In genomic region chr3:129195731-129196256, GRCh38 we compare ENCODE assay signal across 8 cellular contexts. TPM values are rescaled to one million over a fixed set of nuclear protein-coding genes. Genes with fewer than 3 reads are reported as not detected.
DNase-seq lines count a peak whose midpoint lies in the region; FAIRE-seq and TF ChIP-seq lines count a peak whose summit lies in the region.

No MANE protein-coding gene starts in this region.

- POLR2A ChIA-PET in CD8-positive, alpha-beta memory T cell (lab: Charles Lee): no interaction called here
- POLR2A ChIA-PET in endothelial cell of umbilical vein (lab: Charles Lee): interaction anchor here (1.2 kb wide), 1 partner anchor 13 kb away, joined by 7 read pairs; the partner anchor contains the start of gene CNBP

- peak; percentile 88 for FAIRE-seq in endothelial cell of umbilical vein (lab: Jason Lieb, UNC)
- no peak for FAIRE-seq in GM19239 (lab: Jason Lieb, UNC)

- H3K4me3 Mint-ChIP-seq in CD8-positive, alpha-beta memory T cell: no peak overlapping the region
- no peak overlapping the region for H3K4me3 Mint-ChIP-seq in progenitor cell of endocrine pancreas (ENCODE audit: low read depth)

- TF ChIP-seq CTCF in endothelial cell of umbilical vein (IDR thresholded peaks at IDR 0.05; ENCODE audit: extremely low read depth in 1 of 2, insufficient read depth in 1 of 2, low read depth in 1 of 2, low read length in 2 of 2) (no peak), progenitor cell of endocrine pancreas (IDR thresholded peaks at IDR 0.05; ENCODE audit: unreplicated experiment) (no peak)

- H3K4me1 ChIP-seq in CD8-positive, alpha-beta memory T cell (ENCODE audit: insufficient read depth, low read length): no peaks in the 10 kb centered on the region
- peaks cover 26% of the 10 kb centered on the region for H3K4me1 ChIP-seq in endothelial cell of umbilical vein (ENCODE audit: control insufficient read depth, extremely low read depth, insufficient read depth, low read length)
- no peaks in the 10 kb centered on the region for H3K4me1 ChIP-seq in mucosa of rectum (ENCODE audit: control insufficient read depth in 2 of 2, insufficient read depth in 2 of 2, low read length in 2 of 2)

- dilution Hi-C loops in endothelial cell of umbilical vein (cut with MboI; ENCODE audit: extremely low pct_ligation_motif_present, low sequenced_read_pairs): no loop called here

- CTCF ChIA-PET in CD8-positive, alpha-beta memory T cell (lab: Charles Lee): no interaction called here
- CTCF ChIA-PET in endothelial cell of umbilical vein (lab: Charles Lee): interaction anchor here (0.5 to 4.2 kb wide), 15 partner anchors 8 to 230 kb away, joined by 3 to 38 read pairs (median 5); partner anchors contain the start of gene CNBP

- TF ChIP-seq POLR2A in endothelial cell of umbilical vein (IDR thresholded peaks at IDR 0.05; ENCODE audit: low read depth, low read length): no peak

- no peaks in the 10 kb centered on the region for H3K9me3 ChIP-seq in CD8-positive, alpha-beta memory T cell (ENCODE audit: low read length)
- H3K9me3 ChIP-seq in endothelial cell of umbilical vein (replicated peaks; ENCODE audit: control insufficient read depth, insufficient read depth, low read length) (no peaks in the 10 kb centered on the region), mucosa of rectum (ENCODE audit: control insufficient read depth in 2 of 2, low read length in 2 of 2) (no peaks in the 10 kb centered on the region)

- no peak overlapping the region for H3K27ac Mint-ChIP-seq in CD8-positive, alpha-beta memory T cell
- no peak overlapping the region for H3K27ac Mint-ChIP-seq in progenitor cell of endocrine pancreas

- H3K9me1 ChIP-seq in endothelial cell of umbilical vein (replicated peaks; ENCODE audit: control insufficient read depth, extremely low read depth, insufficient read depth, low read length): no peaks in the 10 kb centered on the region

- no peaks in the 10 kb centered on the region for H3K27me3 ChIP-seq in CD8-positive, alpha-beta memory T cell (ENCODE audit: insufficient read depth, low read length, poor library complexity, severe bottlenecking)
- H3K27me3 ChIP-seq in endothelial cell of umbilical vein (ENCODE audit: control insufficient read depth in 2 of 2, insufficient read depth in 2 of 2, low read length in 2 of 2): no peaks in the 10 kb centered on the region
- H3K27me3 ChIP-seq in mucosa of rectum (ENCODE audit: control insufficient read depth in 2 of 2, insufficient read depth in 2 of 2, low read length in 2 of 2): no peaks in the 10 kb centered on the region

- H3K36me3 ChIP-seq in CD8-positive, alpha-beta memory T cell (ENCODE audit: insufficient read depth, low read length): no peaks in the 10 kb centered on the region
- no peaks in the 10 kb centered on the region for H3K36me3 ChIP-seq in endothelial cell of umbilical vein (ENCODE audit: control insufficient read depth in 2 of 2, extremely low read depth in 1 of 2, insufficient read depth in 2 of 2, low read length in 2 of 2)
- no peaks in the 10 kb centered on the region for H3K36me3 ChIP-seq in mucosa of rectum (ENCODE audit: control insufficient read depth in 2 of 2, insufficient read depth in 2 of 2, low read length in 2 of 2)

- H3K9ac ChIP-seq in endothelial cell of umbilical vein (replicated peaks; ENCODE audit: extremely low read depth, insufficient read depth, low read length) (peak overlapping the region; percentile 41), mucosa of rectum (ENCODE audit: low read depth in 1 of 2, low read length in 2 of 2) (peak overlapping the region in 1 of 2 donors; percentile 45)

- no peaks in the 10 kb centered on the region for H3K9me3 Mint-ChIP-seq in CD8-positive, alpha-beta memory T cell
- no peaks in the 10 kb centered on the region for H3K9me3 Mint-ChIP-seq in progenitor cell of endocrine pancreas (ENCODE audit: low read depth)

- H3K4me2 ChIP-seq in endothelial cell of umbilical vein (ENCODE audit: insufficient read depth, low read length): peak overlapping the region; percentile 84

- no peak overlapping the region for H3K4me3 ChIP-seq in CD8-positive, alpha-beta memory T cell (ENCODE audit: low read length)
- peak overlapping the region in 1 of 3 experiments; percentile 23 for H3K4me3 ChIP-seq in endothelial cell of umbilical vein (replicated peaks in 1 of 3; ENCODE audit: insufficient read depth in 1 of 3, low read depth in 1 of 3, low read length in 3 of 3)
- H3K4me3 ChIP-seq in mucosa of rectum (ENCODE audit: low read length in 2 of 2): no peak overlapping the region

- no peaks in the 10 kb centered on the region for H4K20me1 ChIP-seq in endothelial cell of umbilical vein (replicated peaks; ENCODE audit: control insufficient read depth, extremely low read depth, insufficient read depth, low read length)

- DNase-seq in CD8-positive, alpha-beta memory T cell: no peak
- peak; percentile 84 for DNase-seq in OCI-M1 (lab: John Stamatoyannopoulos, UW)
- peak; percentile 82 for DNase-seq in endothelial cell of umbilical vein (ENCODE audit: low read depth, low spot score)
- DNase-seq in SHP77 treated with DMSO at 0.1 percent for 48 hours (lab: John Stamatoyannopoulos, UW): no peak
- no peak for DNase-seq in GM19239 (ENCODE audit: insufficient read length, low spot score)
- no peak for DNase-seq in progenitor cell of endocrine pancreas (ENCODE audit: low spot score, unreplicated experiment)
- DNase-seq in retina: no peak

- H3K27me3 Mint-ChIP-seq in CD8-positive, alpha-beta memory T cell: no peaks in the 10 kb centered on the region
- no peaks in the 10 kb centered on the region for H3K27me3 Mint-ChIP-seq in progenitor cell of endocrine pancreas

- H3K4me1 Mint-ChIP-seq in CD8-positive, alpha-beta memory T cell: no peaks in the 10 kb centered on the region
- H3K4me1 Mint-ChIP-seq in progenitor cell of endocrine pancreas (ENCODE audit: low read depth): no peaks in the 10 kb centered on the region

- H3K27ac ChIP-seq in CD8-positive, alpha-beta memory T cell (ENCODE audit: low read depth, low read length): peak overlapping the region; percentile 22
- H3K27ac ChIP-seq in endothelial cell of umbilical vein (ENCODE audit: insufficient read depth, low read depth, low read length) (peak overlapping the region; percentile 81), mucosa of rectum (ENCODE audit: low read depth in 2 of 2, low read length in 2 of 2) (peak overlapping the region; percentile 45 to 46)

- no peaks in the 10 kb centered on the region for H3K79me2 ChIP-seq in endothelial cell of umbilical vein (ENCODE audit: control insufficient read depth, insufficient read depth, low read length)

- no TSS peak for BruUV-seq in endothelial cell of umbilical vein (replicated peaks; lab: Mats Ljungman, UMichigan)

- H3K36me3 Mint-ChIP-seq in CD8-positive, alpha-beta memory T cell: no peaks in the 10 kb centered on the region
- H3K36me3 Mint-ChIP-seq in progenitor cell of endocrine pancreas (ENCODE audit: insufficient read depth): peaks cover 1% of the 10 kb centered on the region

- peak overlapping the region; percentile 60 for H2AFZ ChIP-seq in endothelial cell of umbilical vein (ENCODE audit: low read depth, low read length)

- intact Hi-C loops in endothelial cell of umbilical vein (cut with micrococcal nuclease): loop anchor here (1.0 kb wide), 1 partner anchor 50 kb away; no protein-coding TSS in a partner anchor

TF ChIP-seq in endothelial cell of umbilical vein, 7 proteins besides CTCF, POLR2A, EP300 and RAD21 (continues in another document):
- TF ChIP-seq FOS (IDR thresholded peaks at IDR 0.05; ENCODE audit: borderline replicate concordance, insufficient read depth, low read length): peak; percentile 89
- no peak for TF ChIP-seq POLR2AphosphoS5 (IDR thresholded peaks at IDR 0.05; ENCODE audit: insufficient read depth, low read depth, low read length)
- TF ChIP-seq MYC (IDR thresholded peaks at IDR 0.05; ENCODE audit: low read depth, low read length): no peak
- TF ChIP-seq EZH2 (IDR thresholded peaks at IDR 0.05; ENCODE audit: borderline replicate concordance, low read depth, low read length, severe bottlenecking): no peak

RNA-seq across cellular contexts. Expression of gene CNBP, which starts 12.1 kb away (rescaled TPM):
- total RNA-seq in CD8-positive, alpha-beta memory T cell: 100 to 1,000 TPM; 474 to 487 TPM
- polyA plus RNA-seq in CD8-positive, alpha-beta memory T cell: 931 TPM
- 197 and 205 TPM in 2 replicates for total RNA-seq in endothelial cell of umbilical vein
- polyA plus RNA-seq in endothelial cell of umbilical vein: 152 and 196 TPM in 2 replicates
- polyA plus RNA-seq in endothelial cell of umbilical vein (2011; cell fraction: cytosol; rRNA removed): 245 and 261 TPM in 2 replicates
- 110 and 143 TPM in 2 replicates for polyA plus RNA-seq in endothelial cell of umbilical vein (2011; cell fraction: nucleus; rRNA removed)
- 185 and 265 TPM in 2 replicates for polyA plus RNA-seq in endothelial cell of umbilical vein (2012)
- 209 and 214 TPM in 2 replicates for polyA minus RNA-seq in endothelial cell of umbilical vein
- 226 TPM for polyA minus RNA-seq in endothelial cell of umbilical vein (2011; cell fraction: cytosol; rRNA and poly(A)+ RNA removed)
- 47.3 and 58.8 TPM in 2 replicates for polyA minus RNA-seq in endothelial cell of umbilical vein (2011; cell fraction: nucleus; rRNA and poly(A)+ RNA removed)
- total RNA-seq in progenitor cell of endocrine pancreas: 192 and 194 TPM in 2 replicates

RNA-seq across cellular contexts. Expression of gene ISY1, which starts 34.9 kb away (rescaled TPM):
- total RNA-seq in CD8-positive, alpha-beta memory T cell: 10 to 100 TPM; 84.6 to 94.7 TPM
- 91.6 TPM for polyA plus RNA-seq in CD8-positive, alpha-beta memory T cell
- total RNA-seq in endothelial cell of umbilical vein (50.6 and 59.4 TPM in 2 replicates), progenitor cell of endocrine pancreas (34.0 and 37.4 TPM in 2 replicates)
- polyA plus RNA-seq in endothelial cell of umbilical vein: 50.7 and 65.1 TPM in 2 replicates
- polyA plus RNA-seq in endothelial cell of umbilical vein (2011; cell fraction: cytosol; rRNA removed): 48.7 and 49.6 TPM in 2 replicates
- 16.5 and 18.1 TPM in 2 replicates for polyA plus RNA-seq in endothelial cell of umbilical vein (2011; cell fraction: nucleus; rRNA removed)
- polyA plus RNA-seq in endothelial cell of umbilical vein (2012): 31.5 and 48.7 TPM in 2 replicates
- polyA minus RNA-seq in endothelial cell of umbilical vein: 20.0 and 22.6 TPM in 2 replicates
- polyA minus RNA-seq in endothelial cell of umbilical vein (2011; cell fraction: cytosol; rRNA and poly(A)+ RNA removed): 25.5 TPM
- 7.5 and 12.3 TPM in 2 replicates for polyA minus RNA-seq in endothelial cell of umbilical vein (2011; cell fraction: nucleus; rRNA and poly(A)+ RNA removed)

RNA-seq across cellular contexts. Expression of gene COPG1, which starts 53.6 kb away (rescaled TPM):
- total RNA-seq in CD8-positive, alpha-beta memory T cell: 100 to 1,000 TPM; 134 to 136 TPM
- 101 TPM for polyA plus RNA-seq in CD8-positive, alpha-beta memory T cell
- total RNA-seq in endothelial cell of umbilical vein: 202 and 203 TPM in 2 replicates
- 112 and 113 TPM in 2 replicates for polyA plus RNA-seq in endothelial cell of umbilical vein
- 114 and 134 TPM in 2 replicates for polyA plus RNA-seq in endothelial cell of umbilical vein (2011; cell fraction: cytosol; rRNA removed)
- polyA plus RNA-seq in endothelial cell of umbilical vein (2011; cell fraction: nucleus; rRNA removed): 170 and 176 TPM in 2 replicates
- polyA plus RNA-seq in endothelial cell of umbilical vein (2012): 166 and 187 TPM in 2 replicates
- polyA minus RNA-seq in endothelial cell of umbilical vein: 280 and 310 TPM in 2 replicates
- 97.3 TPM for polyA minus RNA-seq in endothelial cell of umbilical vein (2011; cell fraction: cytosol; rRNA and poly(A)+ RNA removed)
- polyA minus RNA-seq in endothelial cell of umbilical vein (2011; cell fraction: nucleus; rRNA and poly(A)+ RNA removed): 127 and 133 TPM in 2 replicates
- 141 and 145 TPM in 2 replicates for total RNA-seq in progenitor cell of endocrine pancreas

Comparison
In these comparisons a context has a peak if more than half of its experiments do, and no peak if none do; other contexts are left out.
1. DNase-seq: peak in OCI-M1 (single experiment) and endothelial cell of umbilical vein (single experiment); none in CD8-positive, alpha-beta memory T cell (0 of 5), SHP77 treated with DMSO at 0.1 percent for 48 hours (single experiment), GM19239 (single experiment), progenitor cell of endocrine pancreas (single experiment) and retina (single experiment).
2. H3K27ac ChIP-seq: peak in every context shown above with its lines; median percentile 81 in endothelial cell of umbilical vein; 46 in mucosa of rectum; 22 in CD8-positive, alpha-beta memory T cell.